Comparison of ENCODE assay signal across 20 cellular contexts in genomic region chr18:79548621-79548985, GRCh38.
"Had no signal": no experiment of that assay in that cellular context is flagged by ENCODE, and none has a peak within 500 bp of the region (broad histone marks: within the 10 kb centered on the region; RNA-seq: fewer than 3 reads in every experiment).

No MANE protein-coding gene starts in this region.

- H3K9me3 ChIP-seq: neutrophil, sigmoid colon, uterus had no signal

- H3K4me1 Mint-ChIP-seq: immature natural killer cell had no signal

- H3K36me3 Mint-ChIP-seq: immature natural killer cell, naive B cell had no signal

- H3K4me3 ChIP-seq: dorsolateral prefrontal cortex, sigmoid colon, skin epidermis, uterus had no signal

- ATAC-seq: esophagus mucosa, left cardiac atrium, left ventricle myocardium superior had no signal

- H3K27ac Mint-ChIP-seq: immature natural killer cell, naive B cell, nephron had no signal

- DNase-seq: cortex of kidney; effector CD8-positive, alpha-beta T cell; immature natural killer cell; left cardiac atrium; left ventricle myocardium superior; mesendoderm; naive B cell; stimulated activated CD4-positive, alpha-beta T cell treated with anti-CD3 and anti-CD28 coated beads, Interleukin-2, amount 100 ng/mL, for 24 hours; stimulated activated naive CD4-positive, alpha-beta T cell; trophoblast cell had no signal

- H3K36me3 ChIP-seq: neutrophil, sigmoid colon, uterus had no signal

- FAIRE-seq: endometrium, frontal cortex, keratinocyte had no signal

- H3K27me3 ChIP-seq: uterus had no signal

- H3K4me1 ChIP-seq: sigmoid colon, uterus had no signal

- H3K27ac ChIP-seq: neutrophil, sigmoid colon, uterus had no signal

- H3K27me3 Mint-ChIP-seq: naive B cell had no signal

- H3K4me3 Mint-ChIP-seq: immature natural killer cell, naive B cell, nephron had no signal

- H3K9me3 Mint-ChIP-seq: immature natural killer cell, naive B cell, nephron had no signal
